ENCODE assay signal across 11 cellular contexts in genomic region chr6:150144294-150144868, GRCh38. TPM values are rescaled to one million over a fixed set of nuclear protein-coding genes. Genes with fewer than 3 reads are reported as not detected.
DNase-seq lines count a peak whose midpoint lies in the region; FAIRE-seq and TF ChIP-seq lines count a peak whose summit lies in the region.
"Had no signal": no experiment of that assay in that cellular context is flagged by ENCODE, and none has a peak within 500 bp of the region (broad histone marks: within the 10 kb centered on the region; RNA-seq: fewer than 3 reads in every experiment).

No MANE protein-coding gene starts in this region.

- no peak for FAIRE-seq in RCC 7860 (lab: Jason Lieb, UNC)

- DNase-seq in RCC 7860 (ENCODE audit: low spot score) (peak; percentile 22), esophagus squamous epithelium (lab: John Stamatoyannopoulos, UW) (no peak), neuronal stem cell (ENCODE audit: low spot score) (no peak), Kasumi-1 (lab: John Stamatoyannopoulos, UW) (no peak), NCI-H1105 treated with DMSO at 0.1 percent for 48 hours (lab: John Stamatoyannopoulos, UW) (no peak), lower leg skin (ENCODE audit: low spot score in 2 of 2) (no peak)
- DNase-seq in stimulated activated naive CD4-positive, alpha-beta T cell treated with Interleukin-2 at 50 U/mL for 16 hours (lab: John Stamatoyannopoulos, UW) = no peak
- DNase-seq: NCI-H2029 treated with DMSO at 0.1 percent for 48 hours, SJCRH30 had no signal

- H2AK5ac ChIP-seq in neuronal stem cell (ENCODE audit: low read depth, low read length) = no peak overlapping the region

- H2BK12ac ChIP-seq in neuronal stem cell (ENCODE audit: low read length) = no peak overlapping the region

- no peaks in the 10 kb centered on the region for H3K79me1 ChIP-seq in neuronal stem cell (ENCODE audit: low read depth, low read length)

- no peak overlapping the region for H4K91ac ChIP-seq in neuronal stem cell (ENCODE audit: low read depth, low read length, poor library complexity)

- H3K9me3 ChIP-seq in ES-I3 (ENCODE audit: control insufficient read depth, insufficient read depth, low read length) = no peaks in the 10 kb centered on the region
- H3K9me3 ChIP-seq in esophagus squamous epithelium = no peaks in the 10 kb centered on the region
- H3K9me3 ChIP-seq in neuronal stem cell (replicated peaks in 1 of 2; ENCODE audit: control insufficient read depth in 2 of 2, insufficient read depth in 1 of 2, low read depth in 1 of 2, low read length in 2 of 2) = no peaks in the 10 kb centered on the region
- H3K9me3 ChIP-seq: SJCRH30 had no signal

- H3K4me2 ChIP-seq in neuronal stem cell (ENCODE audit: insufficient read depth, low read length, poor library complexity, severe bottlenecking) = peak overlapping the region; percentile 95

- H2BK120ac ChIP-seq in neuronal stem cell (ENCODE audit: low read depth, low read length) = no peak overlapping the region

- peaks cover 0 to 83% (median 8%) of the 10 kb centered on the region in 4 donors for H3K27me3 ChIP-seq in esophagus squamous epithelium
- H3K27me3 ChIP-seq in neuronal stem cell (ENCODE audit: control insufficient read depth in 3 of 3, insufficient read depth in 3 of 3, low read depth in 1 of 3, low read length in 3 of 3) = peaks cover 5 to 33% (median 8%) of the 10 kb centered on the region in 3 experiments

- peak overlapping the region in 1 of 4 donors; percentile 74 for H3K27ac ChIP-seq in esophagus squamous epithelium
- no peak overlapping the region for H3K27ac ChIP-seq in neuronal stem cell (replicated peaks; ENCODE audit: low read length)
- H3K27ac ChIP-seq: SJCRH30 had no signal

- H4K8ac ChIP-seq in neuronal stem cell (ENCODE audit: low read depth, low read length) = no peak overlapping the region

- H3K4ac ChIP-seq in neuronal stem cell (ENCODE audit: low read length) = no peak overlapping the region

- H2BK15ac ChIP-seq in neuronal stem cell (ENCODE audit: low read length) = no peak overlapping the region

- WGBS in esophagus squamous epithelium, 2 donors = 6 to 14% methylated on average over 4 to 5 of the region's 6 CpGs
- no CpG with 5 or more reads among the region's 6 CpGs for WGBS in neuronal stem cell (ENCODE audit: extremely low coverage in 2 of 2, insufficient read length in 2 of 2, insufficient replicate concordance in 1 of 2), 2 donors
- 17% methylated on average over 6 of the region's 6 CpGs for WGBS in lower leg skin, 2 donors

- H3K4me1 ChIP-seq in ES-I3 (ENCODE audit: insufficient read depth, low read length) (peaks cover 11% of the 10 kb centered on the region), esophagus squamous epithelium (peaks cover 11 to 45% (median 26%) of the 10 kb centered on the region in 3 donors), neuronal stem cell (ENCODE audit: control insufficient read depth in 2 of 2, insufficient read depth in 1 of 2, low read depth in 1 of 2, low read length in 2 of 2) (peaks cover 5 to 20% of the 10 kb centered on the region in 2 donors)

- H3K14ac ChIP-seq in neuronal stem cell (ENCODE audit: low read length) = no peak overlapping the region

- H3K36me3 ChIP-seq in ES-I3 (ENCODE audit: insufficient read depth, low read length) (no peaks in the 10 kb centered on the region), esophagus squamous epithelium (no peaks in the 10 kb centered on the region), neuronal stem cell (replicated peaks in 1 of 2; ENCODE audit: control insufficient read depth in 2 of 2, insufficient read depth in 2 of 2, low read length in 2 of 2) (no peaks in the 10 kb centered on the region)
- H3K36me3 ChIP-seq: SJCRH30 had no signal

- TF ChIP-seq POLR2A in esophagus squamous epithelium (IDR thresholded peaks at IDR 0.05) = no peak
- no peak for TF ChIP-seq POLR2A in lower leg skin (IDR thresholded peaks at IDR 0.05)

- H3K9ac ChIP-seq in ES-I3 (ENCODE audit: low read depth, low read length) (peak overlapping the region; percentile 63; the same call in 1 of the 2 replicates), neuronal stem cell (ENCODE audit: low read depth, low read length, poor library complexity) (no peak overlapping the region)

- H3K4me3 ChIP-seq in esophagus squamous epithelium (peak overlapping the region; percentile 63 to 75 (median 67)), neuronal stem cell (ENCODE audit: low read length in 2 of 2) (peak overlapping the region in 1 of 2 donors; percentile 84), lower leg skin (ENCODE audit: low read depth, poor library complexity, severe bottlenecking) (no peak overlapping the region)
- H3K4me3 ChIP-seq: SJCRH30 had no signal

- intact Hi-C loops in esophagus squamous epithelium (cut with DNase I) = loop anchor here (10.0 kb wide), 1 partner anchor 110 kb away; no protein-coding TSS in a partner anchor
- intact Hi-C loops in lower leg skin (cut with DNase I; ENCODE audit: low total_unique reads) = no loop called here

- H2BK5ac ChIP-seq in neuronal stem cell (ENCODE audit: low read length) = no peak overlapping the region

- TF ChIP-seq CTCF in esophagus squamous epithelium (IDR thresholded peaks at IDR 0.05) = no peak
- no peak for TF ChIP-seq CTCF in lower leg skin (IDR thresholded peaks at IDR 0.05)

- peak overlapping the region; percentile 97 for H2AFZ ChIP-seq in neuronal stem cell (ENCODE audit: low read length)

- no peak overlapping the region for H3K23ac ChIP-seq in neuronal stem cell (ENCODE audit: low read depth, low read length, poor library complexity)

- no peak overlapping the region for H3K18ac ChIP-seq in neuronal stem cell (ENCODE audit: low read length)

RNA-seq across cellular contexts. Expression of gene PPP1R14C, which starts 1.5 kb away (rescaled TPM):
- total RNA-seq in esophagus squamous epithelium = 10 to 100 TPM in 3 of 4 donors, 1 to 10 TPM in 1; 9.3 to 27.8 (median 21.3) TPM
- 0.63 TPM for polyA plus RNA-seq in neuronal stem cell (2013, experiment 1 of 2)
- 0.79 TPM for polyA plus RNA-seq in neuronal stem cell (2013, experiment 2 of 2)
- total RNA-seq in lower leg skin = 100 to 1,000 TPM; 116 to 145 (median 127) TPM
- total RNA-seq: SJCRH30 had no signal
- polyA plus RNA-seq: fibroblast of lung had no signal

Comparison
In these comparisons a context has a peak if more than half of its experiments do, and no peak if none do; other contexts are left out.
1. RNA of gene PPP1R14C, which starts 1.5 kb away (total RNA-seq): 116 to 145 TPM in lower leg skin; 9.3 to 27.8 TPM in esophagus squamous epithelium; every median in the first group is over 4 times any median in the second.